In the genomic region with DNA sequence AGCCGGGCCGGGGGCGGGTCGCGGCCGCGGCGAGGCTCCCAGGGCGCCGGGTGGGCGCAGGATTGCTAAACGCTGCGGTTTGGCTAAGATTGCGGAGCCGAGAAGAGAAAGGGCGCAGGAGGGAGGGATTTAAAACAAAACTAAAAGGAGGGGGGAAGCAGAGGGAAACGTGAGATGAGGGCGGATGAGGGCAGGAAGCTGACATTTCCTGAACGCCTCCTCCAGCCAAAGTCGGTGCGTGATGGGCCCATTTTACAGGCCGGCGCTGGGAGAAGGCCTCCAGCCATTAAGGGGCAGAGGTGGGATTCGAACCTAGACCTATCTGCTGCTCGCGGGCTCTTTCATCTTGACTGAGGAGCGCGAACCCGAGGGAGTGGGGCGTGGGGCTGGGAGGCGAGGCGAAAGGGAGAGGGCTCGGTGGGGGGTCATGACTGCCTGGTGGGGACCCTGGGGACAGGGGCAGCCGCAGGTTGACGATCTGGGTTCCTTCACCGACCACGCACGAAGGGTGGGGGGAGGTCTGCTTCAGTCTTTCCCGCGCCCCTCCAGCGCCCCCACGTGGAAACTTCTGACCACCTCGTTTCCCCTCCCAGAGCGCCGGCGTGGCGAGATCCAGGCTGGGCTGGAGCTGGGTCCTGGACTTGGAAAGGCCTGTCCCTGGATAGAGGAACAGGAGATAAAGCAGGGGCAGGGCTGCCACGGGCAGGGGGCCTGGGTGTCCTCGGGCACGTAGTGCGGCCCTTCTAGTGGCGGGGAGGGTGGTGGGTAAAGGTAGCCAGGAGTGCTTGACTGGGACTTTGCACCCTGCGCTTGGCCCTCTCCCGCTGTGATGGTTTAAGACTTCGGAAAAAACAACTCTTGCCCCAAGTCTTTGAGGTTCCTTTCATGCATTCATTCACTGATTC, we compare ENCODE assay signal across 8 cellular contexts. TPM values are rescaled to one million over a fixed set of nuclear protein-coding genes. Genes with fewer than 3 reads are reported as not detected.
DNase-seq lines count a peak whose midpoint lies in the region; ATAC-seq and TF ChIP-seq lines count a peak whose summit lies in the region.

No MANE protein-coding gene starts in this region.

- peaks cover 7% of the 10 kb centered on the region; the same call in 1 of the 2 replicates for H3K36me3 Mint-ChIP-seq in WTC11

- DNase-seq in EL (peak; percentile 73), M059J (ENCODE audit: low read depth) (peak; percentile 66), WTC11 (ENCODE audit: low spot score) (peak; percentile 85), cardiac fibroblast (ENCODE audit: low read depth in 2 of 2) (peak; percentile 65 to 78), kidney epithelial cell (ENCODE audit: low read depth) (no peak), NCI-H345 (lab: John Stamatoyannopoulos, UW) (no peak)
- peak; percentile 79 for DNase-seq in stimulated activated CD4-positive, alpha-beta T cell treated with anti-CD3 and anti-CD28 coated beads, Interleukin-15, amount 100 ng/mL, for 24 hours

- POLR2A ChIA-PET in WTC11 (lab: Charles Lee) = interaction anchor here (0.6 to 1.4 kb wide), 3 partner anchors 10 to 143 kb away, joined by 3 to 5 read pairs (median 3); no protein-coding TSS in a partner anchor

- H3K4me3 ChIP-seq in cardiac fibroblast (replicated peaks in 1 of 2; ENCODE audit: low read depth in 2 of 2, low read length in 2 of 2) = peak overlapping the region; percentile 58 to 62
- peak overlapping the region; percentile 42 for H3K4me3 ChIP-seq in kidney epithelial cell (ENCODE audit: low read depth, low read length)

- no peaks in the 10 kb centered on the region for H3K9me3 Mint-ChIP-seq in WTC11

- H3K27me3 ChIP-seq in kidney epithelial cell (ENCODE audit: control insufficient read depth, insufficient read depth, low read length) = peaks cover 11% of the 10 kb centered on the region

- peak overlapping the region; percentile 74 for H3K4me3 Mint-ChIP-seq in WTC11

- H3K36me3 ChIP-seq in kidney epithelial cell (ENCODE audit: control insufficient read depth, insufficient read depth, low read length) = no peaks in the 10 kb centered on the region

- H3K27me3 Mint-ChIP-seq in WTC11 (ENCODE audit: low read depth) = peaks cover 54% of the 10 kb centered on the region

- peak; percentile 72 for ATAC-seq in WTC11
- ATAC-seq in GM18861 (IDR thresholded peaks at IDR 0.05; ENCODE audit: unreplicated experiment) = no peak

- H3K27ac Mint-ChIP-seq in WTC11 = no peak overlapping the region

- peaks cover 23% of the 10 kb centered on the region for H3K4me1 Mint-ChIP-seq in WTC11

- TF ChIP-seq CTCF in WTC11 (IDR thresholded peaks at IDR 0.05) = peak; percentile 55
- peak; percentile 73 for TF ChIP-seq CTCF in cardiac fibroblast (IDR thresholded peaks at IDR 0.05; ENCODE audit: low read depth, low read length)
- TF ChIP-seq CTCF in kidney epithelial cell (IDR thresholded peaks at IDR 0.05; ENCODE audit: insufficient read depth, low read length, poor library complexity, severe bottlenecking) = peak; percentile 84

- CTCF ChIA-PET in WTC11 (lab: Charles Lee) = interaction anchor here (0.6 to 6.4 kb wide), 36 partner anchors 8 to 295 kb away, joined by 3 to 58 read pairs (median 4); a partner anchor contains a TSS

TF ChIP-seq in WTC11, 78 proteins besides CTCF, POLR2A, EP300 and RAD21 (continues in another document):
- TF ChIP-seq, protein P1, sequence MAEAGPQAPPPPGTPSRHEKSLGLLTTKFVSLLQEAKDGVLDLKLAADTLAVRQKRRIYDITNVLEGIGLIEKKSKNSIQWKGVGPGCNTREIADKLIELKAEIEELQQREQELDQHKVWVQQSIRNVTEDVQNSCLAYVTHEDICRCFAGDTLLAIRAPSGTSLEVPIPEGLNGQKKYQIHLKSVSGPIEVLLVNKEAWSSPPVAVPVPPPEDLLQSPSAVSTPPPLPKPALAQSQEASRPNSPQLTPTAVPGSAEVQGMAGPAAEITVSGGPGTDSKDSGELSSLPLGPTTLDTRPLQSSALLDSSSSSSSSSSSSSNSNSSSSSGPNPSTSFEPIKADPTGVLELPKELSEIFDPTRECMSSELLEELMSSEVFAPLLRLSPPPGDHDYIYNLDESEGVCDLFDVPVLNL (CRISPR knock-in tag; IDR thresholded peaks at IDR 0.05; ENCODE audit: borderline replicate concordance, low read depth) = 0 out of 2 replicates have a peak, but pooled peaks have one; percentile 21
- TF ChIP-seq, protein P2, sequence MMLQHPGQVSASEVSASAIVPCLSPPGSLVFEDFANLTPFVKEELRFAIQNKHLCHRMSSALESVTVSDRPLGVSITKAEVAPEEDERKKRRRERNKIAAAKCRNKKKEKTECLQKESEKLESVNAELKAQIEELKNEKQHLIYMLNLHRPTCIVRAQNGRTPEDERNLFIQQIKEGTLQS (CRISPR knock-in tag; conservative IDR thresholded peaks at IDR 0.05) = no peak
- TF ChIP-seq GTF2I (CRISPR knock-in tag; conservative IDR thresholded peaks at IDR 0.05) = peak; percentile 93
- TF ChIP-seq, protein P3, sequence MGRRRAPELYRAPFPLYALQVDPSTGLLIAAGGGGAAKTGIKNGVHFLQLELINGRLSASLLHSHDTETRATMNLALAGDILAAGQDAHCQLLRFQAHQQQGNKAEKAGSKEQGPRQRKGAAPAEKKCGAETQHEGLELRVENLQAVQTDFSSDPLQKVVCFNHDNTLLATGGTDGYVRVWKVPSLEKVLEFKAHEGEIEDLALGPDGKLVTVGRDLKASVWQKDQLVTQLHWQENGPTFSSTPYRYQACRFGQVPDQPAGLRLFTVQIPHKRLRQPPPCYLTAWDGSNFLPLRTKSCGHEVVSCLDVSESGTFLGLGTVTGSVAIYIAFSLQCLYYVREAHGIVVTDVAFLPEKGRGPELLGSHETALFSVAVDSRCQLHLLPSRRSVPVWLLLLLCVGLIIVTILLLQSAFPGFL (CRISPR knock-in tag; IDR thresholded peaks at IDR 0.05; ENCODE audit: borderline replicate concordance) = no peak
- TF ChIP-seq, protein P4, sequence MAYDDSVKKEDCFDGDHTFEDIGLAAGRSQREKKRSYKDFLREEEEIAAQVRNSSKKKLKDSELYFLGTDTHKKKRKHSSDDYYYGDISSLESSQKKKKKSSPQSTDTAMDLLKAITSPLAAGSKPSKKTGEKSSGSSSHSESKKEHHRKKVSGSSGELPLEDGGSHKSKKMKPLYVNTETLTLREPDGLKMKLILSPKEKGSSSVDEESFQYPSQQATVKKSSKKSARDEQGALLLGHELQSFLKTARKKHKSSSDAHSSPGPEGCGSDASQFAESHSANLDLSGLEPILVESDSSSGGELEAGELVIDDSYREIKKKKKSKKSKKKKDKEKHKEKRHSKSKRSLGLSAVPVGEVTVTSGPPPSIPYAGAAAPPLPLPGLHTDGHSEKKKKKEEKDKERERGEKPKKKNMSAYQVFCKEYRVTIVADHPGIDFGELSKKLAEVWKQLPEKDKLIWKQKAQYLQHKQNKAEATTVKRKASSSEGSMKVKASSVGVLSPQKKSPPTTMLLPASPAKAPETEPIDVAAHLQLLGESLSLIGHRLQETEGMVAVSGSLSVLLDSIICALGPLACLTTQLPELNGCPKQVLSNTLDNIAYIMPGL (CRISPR knock-in tag; IDR thresholded peaks at IDR 0.05) = peak; percentile 88
- TF ChIP-seq ZNF317 (CRISPR knock-in tag; IDR thresholded peaks at IDR 0.05; ENCODE audit: borderline replicate concordance, low read depth) = no peak
- TF ChIP-seq, protein P5, sequence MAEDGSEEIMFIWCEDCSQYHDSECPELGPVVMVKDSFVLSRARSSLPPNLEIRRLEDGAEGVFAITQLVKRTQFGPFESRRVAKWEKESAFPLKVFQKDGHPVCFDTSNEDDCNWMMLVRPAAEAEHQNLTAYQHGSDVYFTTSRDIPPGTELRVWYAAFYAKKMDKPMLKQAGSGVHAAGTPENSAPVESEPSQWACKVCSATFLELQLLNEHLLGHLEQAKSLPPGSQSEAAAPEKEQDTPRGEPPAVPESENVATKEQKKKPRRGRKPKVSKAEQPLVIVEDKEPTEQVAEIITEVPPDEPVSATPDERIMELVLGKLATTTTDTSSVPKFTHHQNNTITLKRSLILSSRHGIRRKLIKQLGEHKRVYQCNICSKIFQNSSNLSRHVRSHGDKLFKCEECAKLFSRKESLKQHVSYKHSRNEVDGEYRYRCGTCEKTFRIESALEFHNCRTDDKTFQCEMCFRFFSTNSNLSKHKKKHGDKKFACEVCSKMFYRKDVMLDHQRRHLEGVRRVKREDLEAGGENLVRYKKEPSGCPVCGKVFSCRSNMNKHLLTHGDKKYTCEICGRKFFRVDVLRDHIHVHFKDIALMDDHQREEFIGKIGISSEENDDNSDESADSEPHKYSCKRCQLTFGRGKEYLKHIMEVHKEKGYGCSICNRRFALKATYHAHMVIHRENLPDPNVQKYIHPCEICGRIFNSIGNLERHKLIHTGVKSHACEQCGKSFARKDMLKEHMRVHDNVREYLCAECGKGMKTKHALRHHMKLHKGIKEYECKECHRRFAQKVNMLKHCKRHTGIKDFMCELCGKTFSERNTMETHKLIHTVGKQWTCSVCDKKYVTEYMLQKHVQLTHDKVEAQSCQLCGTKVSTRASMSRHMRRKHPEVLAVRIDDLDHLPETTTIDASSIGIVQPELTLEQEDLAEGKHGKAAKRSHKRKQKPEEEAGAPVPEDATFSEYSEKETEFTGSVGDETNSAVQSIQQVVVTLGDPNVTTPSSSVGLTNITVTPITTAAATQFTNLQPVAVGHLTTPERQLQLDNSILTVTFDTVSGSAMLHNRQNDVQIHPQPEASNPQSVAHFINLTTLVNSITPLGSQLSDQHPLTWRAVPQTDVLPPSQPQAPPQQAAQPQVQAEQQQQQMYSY (CRISPR knock-in tag; IDR thresholded peaks at IDR 0.05) = 0 out of 2 replicates have a peak, but pooled peaks have one; percentile 21

RNA-seq across cellular contexts. Expression of a gene that starts 3.8 kb away (rescaled TPM):
- not detected in 2 replicates for total RNA-seq in M059J (2014; rRNA removed; shearing (Covaris generic))
- total RNA-seq in WTC11 (2021) (not detected in 3 replicates), kidney epithelial cell (not detected in 2 replicates)

Comparison
In these comparisons a context has a peak if more than half of its experiments do, and no peak if none do; other contexts are left out.
1. DNase-seq: peak in EL (single experiment), M059J (single experiment), WTC11 (single experiment), cardiac fibroblast (2 of 2) and stimulated activated CD4-positive, alpha-beta T cell treated with anti-CD3 and anti-CD28 coated beads, Interleukin-15, amount 100 ng/mL, for 24 hours (single experiment); none in kidney epithelial cell (single experiment) and NCI-H345 (single experiment).
2. Peak in every context shown above with its lines, with median percentiles within 50 percentile points of each other: CTCF ChIP-seq.